In the genomic region with DNA sequence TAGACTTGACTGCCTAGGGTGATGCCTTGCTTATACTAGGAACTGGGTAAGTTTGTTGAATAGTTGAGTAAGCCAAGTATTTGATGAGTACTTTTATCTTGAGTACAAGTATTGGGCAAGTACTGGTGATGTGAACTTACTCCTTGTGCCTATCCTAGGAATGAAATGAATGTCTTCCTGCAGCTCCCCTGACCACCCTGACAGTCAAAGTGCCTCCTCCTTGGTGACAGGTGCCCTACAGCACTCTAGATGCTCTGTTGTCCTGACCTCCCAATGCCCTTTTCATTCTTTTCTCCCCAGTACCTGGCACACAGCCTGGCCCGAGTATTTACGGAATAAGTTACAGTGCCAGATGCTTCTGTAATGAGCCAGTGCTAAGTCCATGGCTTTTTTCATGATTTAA, we compare ENCODE assay signal across 11 cellular contexts. TPM values are rescaled to one million over a fixed set of nuclear protein-coding genes. Genes with fewer than 3 reads are reported as not detected.
DNase-seq lines count a peak whose midpoint lies in the region; ATAC-seq, FAIRE-seq and TF ChIP-seq lines count a peak whose summit lies in the region.
"Had no signal": no experiment of that assay in that cellular context is flagged by ENCODE, and none has a peak within 500 bp of the region (broad histone marks: within the 10 kb centered on the region; RNA-seq: fewer than 3 reads in every experiment).

No MANE protein-coding gene starts in this region.

- CTCF ChIA-PET in BJ (lab: Yijun Ruan, JAX) = interaction anchor here (1.4 to 1.5 kb wide), 2 partner anchors 10 to 14 kb away, joined by 3 to 4 read pairs; no protein-coding TSS in a partner anchor
- CTCF ChIA-PET in H1 (lab: Charles Lee; ENCODE audit: partially characterized antibody) = interaction anchor here (0.9 to 2.3 kb wide), 6 partner anchors 13 to 114 kb away, joined by 3 to 6 read pairs (median 4); no protein-coding TSS in a partner anchor

- TF ChIP-seq RAD21 in H1 (IDR thresholded peaks at IDR 0.05 in 1 of 2, conservative IDR thresholded peaks at IDR 0.05 in 1 of 2; ENCODE audit: low read depth in 2 of 2, low read length in 2 of 2) = no peak

- H3K4me1 ChIP-seq in H1 (replicated peaks in 1 of 4; ENCODE audit: control insufficient read depth in 3 of 4, insufficient read depth in 4 of 4, low read length in 3 of 4) (no peaks in the 10 kb centered on the region), muscle layer of colon (ENCODE audit: insufficient read depth, low read length) (peaks cover 24% of the 10 kb centered on the region)

- H4K91ac ChIP-seq in H1 (replicated peaks; ENCODE audit: insufficient read length, low read length) = no peak overlapping the region

- TF ChIP-seq CTCF in BJ (IDR thresholded peaks at IDR 0.05; ENCODE audit: insufficient read depth, low read depth, low read length) (no peak), H1 (IDR thresholded peaks at IDR 0.05; ENCODE audit: control extremely low read depth in 1 of 3, insufficient read depth in 1 of 3, low read depth in 1 of 3, low read length in 3 of 3) (no peak)

- H3K4me3 ChIP-seq in BJ (ENCODE audit: low read depth, low read length) (no peak overlapping the region), H1 (ENCODE audit: extremely low read depth in 1 of 4, insufficient read depth in 2 of 4, low read depth in 3 of 4, low read length in 4 of 4) (no peak overlapping the region), muscle layer of colon (ENCODE audit: low read depth in 1 of 2, low read length in 2 of 2) (no peak overlapping the region)

- no peak for ATAC-seq in GM21737 (IDR thresholded peaks at IDR 0.05; ENCODE audit: unreplicated experiment)
- ATAC-seq in GM18867 (IDR thresholded peaks at IDR 0.05; ENCODE audit: unreplicated experiment) = no peak
- ATAC-seq in GM21515 (IDR thresholded peaks at IDR 0.05; ENCODE audit: unreplicated experiment) = no peak

- no peaks in the 10 kb centered on the region for H3K23me2 ChIP-seq in H1 (ENCODE audit: low read depth, low read length)

- H2BK12ac ChIP-seq in H1 (ENCODE audit: low read depth, low read length) = no peak overlapping the region

- WGBS in H1 (ENCODE audit: extremely low coverage in 1 of 2, insufficient coverage in 1 of 2, insufficient read length in 1 of 2, insufficient replicate concordance in 2 of 2, low coverage in 1 of 2, low lambda C conversion rate in 2 of 2, missing lambda C conversion rate in 1 of 2), 2 experiments = 93% methylated on average over 2 of the region's 2 CpGs; no CpG with 5 or more reads in 1 of the 2 experiments

- no peak overlapping the region for H2BK5ac ChIP-seq in H1 (ENCODE audit: low read depth, low read length)

- FAIRE-seq in H1 (lab: Jason Lieb, UNC) = no peak

- no peak for TF ChIP-seq EP300 in H1 (IDR thresholded peaks at IDR 0.05; ENCODE audit: borderline replicate concordance in 1 of 2, low read depth in 2 of 2, low read length in 2 of 2)

- H3K4me2 ChIP-seq in H1 (ENCODE audit: insufficient read depth in 1 of 2, low read depth in 2 of 2, low read length in 2 of 2) = no peak overlapping the region

- H4K20me1 ChIP-seq in H1 (replicated peaks in 1 of 2; ENCODE audit: control insufficient read depth in 1 of 2, insufficient read depth in 2 of 2, low read length in 2 of 2) = peaks cover 1 to 15% of the 10 kb centered on the region in 2 experiments

- TF ChIP-seq POLR2A in H1 (IDR thresholded peaks at IDR 0.05; ENCODE audit: control extremely low read depth in 1 of 2, low read depth in 2 of 2, low read length in 2 of 2) = 0 out of 3 replicates have a peak, but pooled peaks of 1 of the 2 experiments have one; percentile 6

- H3K9ac ChIP-seq in H1 (replicated peaks in 1 of 4; ENCODE audit: extremely low read depth in 1 of 4, low read depth in 3 of 4, low read length in 3 of 4) (no peak overlapping the region), muscle layer of colon (ENCODE audit: low read length) (no peak overlapping the region)

- no peak overlapping the region for H4K5ac ChIP-seq in H1 (ENCODE audit: insufficient read length, low read depth, low read length)

- H3K18ac ChIP-seq in H1 (ENCODE audit: extremely low read depth, low read length) = no peak overlapping the region

- H3K9me3 ChIP-seq in H1 (ENCODE audit: insufficient read depth in 2 of 2, low read depth in 1 of 2, low read length in 1 of 2) = no peaks in the 10 kb centered on the region
- H3K9me3 ChIP-seq in muscle layer of colon (ENCODE audit: low read length) = no peaks in the 10 kb centered on the region

- no peak overlapping the region for H2AK5ac ChIP-seq in H1 (ENCODE audit: low read depth, low read length)

- H3K36me3 ChIP-seq in BJ (ENCODE audit: control insufficient read depth, insufficient read depth, low read length) = peaks cover 7% of the 10 kb centered on the region
- H3K36me3 ChIP-seq in H1 (ENCODE audit: control insufficient read depth in 2 of 4, insufficient read depth in 4 of 4, low read length in 3 of 4) = peaks cover 0 to 16% (median 12%) of the 10 kb centered on the region in 4 experiments; a peak in 7 of 8 replicates
- peaks cover 30% of the 10 kb centered on the region for H3K36me3 ChIP-seq in muscle layer of colon (ENCODE audit: insufficient read depth, low read length)

- no peak overlapping the region for H2BK120ac ChIP-seq in H1 (replicated peaks; ENCODE audit: low read depth, low read length)

- no peaks in the 10 kb centered on the region; the same call in 1 of the 2 replicates for H3K79me1 ChIP-seq in H1 (ENCODE audit: low read depth, low read length)

- H2BK20ac ChIP-seq in H1 (ENCODE audit: low read length) = no peak overlapping the region

- no peaks in the 10 kb centered on the region for H3K27me3 ChIP-seq in BJ (ENCODE audit: control insufficient read depth, insufficient read depth, low read length)
- H3K27me3 ChIP-seq in H1 (replicated peaks in 1 of 4; ENCODE audit: control insufficient read depth in 3 of 4, extremely low read depth in 1 of 4, insufficient read depth in 3 of 4, low read length in 3 of 4) = no peaks in the 10 kb centered on the region
- H3K27me3 ChIP-seq in muscle layer of colon (ENCODE audit: control insufficient read depth in 1 of 2, insufficient read depth in 2 of 2, low read length in 2 of 2) = no peaks in the 10 kb centered on the region

- POLR2A ChIA-PET in BJ (lab: Charles Lee) (no interaction called here), H1 (lab: Charles Lee; ENCODE audit: partially characterized antibody) (no interaction called here)

- no peak overlapping the region for H3K23ac ChIP-seq in H1 (ENCODE audit: insufficient read length)

- DNase-seq in BJ (ENCODE audit: low read depth) (peak; percentile 26), NCI-H2029 (lab: John Stamatoyannopoulos, UW) (peak; percentile 89), H1 (ENCODE audit: low read depth in 1 of 2, low spot score in 2 of 2) (no peak), COLO829 (ENCODE audit: low spot score) (no peak)
- DNase-seq: CD4-positive, alpha-beta memory T cell; KG1; stimulated activated CD4-positive, alpha-beta T cell treated with anti-CD3 and anti-CD28 coated beads, Interleukin-4, amount 100 ng/mL, for 24 hours had no signal

- H4K8ac ChIP-seq in H1 (ENCODE audit: extremely low read depth, insufficient read depth, low read length) = peak overlapping the region; percentile 31; the same call in 1 of the 2 replicates

- H2AFZ ChIP-seq in H1 (ENCODE audit: low read length) = no peak overlapping the region

- H3K4ac ChIP-seq in H1 (replicated peaks; ENCODE audit: insufficient read length, low read depth, low read length) = no peak overlapping the region

- no peak overlapping the region for H3K14ac ChIP-seq in H1 (ENCODE audit: insufficient read length)

- H3K56ac ChIP-seq in H1 (replicated peaks; ENCODE audit: insufficient read length, low read depth, low read length) = no peak overlapping the region

- H3K27ac ChIP-seq in H1 (ENCODE audit: low read depth, low read length) (no peak overlapping the region), muscle layer of colon (ENCODE audit: low read depth, low read length) (peak overlapping the region; percentile 69)

- H3K79me2 ChIP-seq in H1 (ENCODE audit: control insufficient read depth in 1 of 2, insufficient read depth in 2 of 2, low read length in 2 of 2) = no peaks in the 10 kb centered on the region

- no peak overlapping the region for H2BK15ac ChIP-seq in H1 (ENCODE audit: low read length)

TF ChIP-seq in H1, 55 proteins besides CTCF, POLR2A, EP300 and RAD21 (continues in another document):
- no peak for TF ChIP-seq CREB1 (IDR thresholded peaks at IDR 0.05)
- no peak for TF ChIP-seq POU5F1 (IDR thresholded peaks at IDR 0.05; ENCODE audit: low read depth, low read length)
- TF ChIP-seq CBX5 (IDR thresholded peaks at IDR 0.05; ENCODE audit: low read depth, low read length) = no peak
- no peak for TF ChIP-seq TEAD4 (IDR thresholded peaks at IDR 0.05; ENCODE audit: low read depth, low read length)
- TF ChIP-seq SIX5 (IDR thresholded peaks at IDR 0.05; ENCODE audit: low read depth, low read length) = no peak
- no peak for TF ChIP-seq NANOG (IDR thresholded peaks at IDR 0.05; ENCODE audit: insufficient read depth, low read depth, low read length, poor library complexity, severe bottlenecking)
- no peak for TF ChIP-seq JUND (IDR thresholded peaks at IDR 0.05; ENCODE audit: low read length)
- no peak for TF ChIP-seq MAFK (IDR thresholded peaks at IDR 0.05; ENCODE audit: low read depth, low read length)
- no peak for TF ChIP-seq SRF (IDR thresholded peaks at IDR 0.05; ENCODE audit: low read depth, low read length)
- TF ChIP-seq RXRA (IDR thresholded peaks at IDR 0.05; ENCODE audit: insufficient read depth, low read depth, low read length) = no peak
- no peak for TF ChIP-seq ZNF274 (IDR thresholded peaks at IDR 0.05; ENCODE audit: borderline replicate concordance, extremely low read depth, low read length)
- no peak for TF ChIP-seq KDM5A (IDR thresholded peaks at IDR 0.05; ENCODE audit: low read length)
- TF ChIP-seq KDM4A (IDR thresholded peaks at IDR 0.05; ENCODE audit: low read depth, low read length, severe bottlenecking) = no peak

RNA-seq across cellular contexts. Expression of gene PCSK9, which starts 25.5 kb away (rescaled TPM):
- 0.07 and 0.11 TPM in 2 replicates for polyA plus RNA-seq in BJ (2011; rRNA removed)
- 0.10 and 0.19 TPM in 2 replicates for polyA minus RNA-seq in BJ (2011; rRNA and poly(A)+ RNA removed)
- 32.3 and 33.8 TPM in 2 replicates for total RNA-seq in H1 (2021; fragmentation: NEBNext Ultra II Directional; extraction: Animal tissue kit (Norgen Biotek cat#: 25700))
- polyA plus RNA-seq in H1 (2011; rRNA removed) = 22.3 and 39.4 TPM in 2 replicates
- 30.1 TPM for polyA plus RNA-seq in H1 (2011; cell fraction: cytosol; rRNA removed)
- polyA plus RNA-seq in H1 (2011; cell fraction: nucleus; rRNA removed) = 56.2 TPM
- 20.6 to 29.9 TPM (median 28.3 TPM) in 4 replicates for polyA plus RNA-seq in H1 (2012, experiment 1 of 2)
- polyA plus RNA-seq in H1 (2012, experiment 2 of 2) = 24.1 TPM
- polyA plus RNA-seq in H1 (2013, experiment 1 of 2) = 65.1 TPM
- 59.8 TPM for polyA plus RNA-seq in H1 (2013, experiment 2 of 2)
- polyA minus RNA-seq in H1 (2011; rRNA and poly(A)+ RNA removed) = 14.4 and 15.8 TPM in 2 replicates
- polyA minus RNA-seq in H1 (2011; cell fraction: cytosol; rRNA and poly(A)+ RNA removed) = 22.8 TPM
- 18.1 TPM for polyA minus RNA-seq in H1 (2011; cell fraction: nucleus; rRNA and poly(A)+ RNA removed)
- total RNA-seq: CD4-positive, alpha-beta memory T cell had no signal
- polyA plus RNA-seq: CD4-positive, alpha-beta memory T cell had no signal

Comparison
In these comparisons a context has a peak if more than half of its experiments do, and no peak if none do; other contexts are left out.
1. DNase-seq: peak in BJ (single experiment) and NCI-H2029 (single experiment); none in H1 (0 of 2) and COLO829 (single experiment).
2. RNA of gene PCSK9, which starts 25.5 kb away (polyA plus RNA-seq): 20.6 to 65.1 TPM in H1; 0.07 to 0.11 TPM in BJ; every median in the first group is over 10 times any median in the second.